Comparison of ENCODE assay signal across 1 cellular context in the genomic region with DNA sequence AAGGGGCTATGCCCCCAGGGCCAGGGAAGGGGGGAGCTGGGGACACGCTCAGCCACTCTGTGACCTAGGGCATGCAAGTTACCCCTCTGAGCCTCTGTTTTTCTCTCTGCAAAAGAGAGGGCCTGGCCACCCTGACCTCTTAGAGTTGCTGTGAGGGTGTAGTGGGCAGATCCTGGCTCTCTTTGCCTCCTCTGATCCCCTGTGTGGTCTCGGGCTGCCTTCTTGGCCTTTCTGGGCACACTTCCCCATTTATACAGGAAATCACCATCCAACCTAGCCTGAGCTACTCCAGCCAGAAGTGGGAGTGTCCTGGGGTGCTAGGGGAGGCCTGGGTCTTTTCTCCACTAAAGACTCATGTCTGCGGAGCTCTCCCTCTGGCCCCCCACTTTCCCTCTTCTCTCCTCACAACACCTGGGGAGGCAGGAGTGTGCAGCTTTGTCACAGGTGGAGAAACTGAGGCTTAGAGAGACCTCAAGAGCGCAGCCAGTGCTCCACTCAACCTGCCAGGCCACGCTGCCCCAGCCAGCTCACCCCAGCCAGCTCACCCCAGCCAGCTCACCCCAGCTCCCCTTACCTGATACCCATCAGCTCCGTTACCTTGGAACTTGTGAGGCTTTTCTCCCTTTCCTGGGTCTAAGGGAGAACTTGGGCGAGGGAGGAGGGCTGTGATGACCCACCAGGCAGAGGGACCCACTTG.
TF ChIP-seq lines count a peak whose summit lies in the region.

No MANE protein-coding gene starts in this region.

TF ChIP-seq in K562, 482 proteins besides CTCF, POLR2A, EP300 and RAD21 (continued from another document and continues in another):
- no peak for TF ChIP-seq JUN (IDR thresholded peaks at IDR 0.05; ENCODE audit: borderline replicate concordance, low read depth, low read length)
- TF ChIP-seq JUN (CRISPR knock-in tag; IDR thresholded peaks at IDR 0.05; ENCODE audit: borderline replicate concordance): 0 out of 2 replicates have a peak, but pooled peaks have one; percentile 46
- TF ChIP-seq ZFP36 (IDR thresholded peaks at IDR 0.05; ENCODE audit: low read depth, low read length, partially characterized antibody): peak; percentile 82
- 0 out of 2 replicates have a peak, but pooled peaks have one; percentile 36 for TF ChIP-seq HOXB6 (CRISPR knock-in tag; IDR thresholded peaks at IDR 0.05; ENCODE audit: borderline replicate concordance)
- TF ChIP-seq, protein P1, sequence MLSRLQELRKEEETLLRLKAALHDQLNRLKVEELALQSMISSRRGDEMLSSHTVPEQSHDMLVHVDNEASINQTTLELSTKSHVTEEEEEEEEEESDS (CRISPR knock-in tag; IDR thresholded peaks at IDR 0.05): no peak
- TF ChIP-seq, protein P2, sequence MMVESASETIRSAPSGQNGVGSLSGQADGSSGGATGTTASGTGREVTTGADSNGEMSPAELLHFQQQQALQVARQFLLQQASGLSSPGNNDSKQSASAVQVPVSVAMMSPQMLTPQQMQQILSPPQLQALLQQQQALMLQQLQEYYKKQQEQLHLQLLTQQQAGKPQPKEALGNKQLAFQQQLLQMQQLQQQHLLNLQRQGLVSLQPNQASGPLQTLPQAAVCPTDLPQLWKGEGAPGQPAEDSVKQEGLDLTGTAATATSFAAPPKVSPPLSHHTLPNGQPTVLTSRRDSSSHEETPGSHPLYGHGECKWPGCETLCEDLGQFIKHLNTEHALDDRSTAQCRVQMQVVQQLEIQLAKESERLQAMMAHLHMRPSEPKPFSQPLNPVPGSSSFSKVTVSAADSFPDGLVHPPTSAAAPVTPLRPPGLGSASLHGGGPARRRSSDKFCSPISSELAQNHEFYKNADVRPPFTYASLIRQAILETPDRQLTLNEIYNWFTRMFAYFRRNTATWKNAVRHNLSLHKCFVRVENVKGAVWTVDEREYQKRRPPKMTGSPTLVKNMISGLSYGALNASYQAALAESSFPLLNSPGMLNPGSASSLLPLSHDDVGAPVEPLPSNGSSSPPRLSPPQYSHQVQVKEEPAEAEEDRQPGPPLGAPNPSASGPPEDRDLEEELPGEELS (CRISPR knock-in tag; IDR thresholded peaks at IDR 0.05; ENCODE audit: borderline replicate concordance): no peak
- TF ChIP-seq SPI1 (IDR thresholded peaks at IDR 0.05; ENCODE audit: borderline replicate concordance, low read depth, low read length): peak; percentile 90
- peak; percentile 43 for TF ChIP-seq KDM5B (IDR thresholded peaks at IDR 0.05; ENCODE audit: insufficient replicate concordance, low read depth, low read length)
- TF ChIP-seq NONO (IDR thresholded peaks at IDR 0.05; ENCODE audit: low read depth in 2 of 2, low read length in 1 of 2): no peak
- TF ChIP-seq, protein P3, sequence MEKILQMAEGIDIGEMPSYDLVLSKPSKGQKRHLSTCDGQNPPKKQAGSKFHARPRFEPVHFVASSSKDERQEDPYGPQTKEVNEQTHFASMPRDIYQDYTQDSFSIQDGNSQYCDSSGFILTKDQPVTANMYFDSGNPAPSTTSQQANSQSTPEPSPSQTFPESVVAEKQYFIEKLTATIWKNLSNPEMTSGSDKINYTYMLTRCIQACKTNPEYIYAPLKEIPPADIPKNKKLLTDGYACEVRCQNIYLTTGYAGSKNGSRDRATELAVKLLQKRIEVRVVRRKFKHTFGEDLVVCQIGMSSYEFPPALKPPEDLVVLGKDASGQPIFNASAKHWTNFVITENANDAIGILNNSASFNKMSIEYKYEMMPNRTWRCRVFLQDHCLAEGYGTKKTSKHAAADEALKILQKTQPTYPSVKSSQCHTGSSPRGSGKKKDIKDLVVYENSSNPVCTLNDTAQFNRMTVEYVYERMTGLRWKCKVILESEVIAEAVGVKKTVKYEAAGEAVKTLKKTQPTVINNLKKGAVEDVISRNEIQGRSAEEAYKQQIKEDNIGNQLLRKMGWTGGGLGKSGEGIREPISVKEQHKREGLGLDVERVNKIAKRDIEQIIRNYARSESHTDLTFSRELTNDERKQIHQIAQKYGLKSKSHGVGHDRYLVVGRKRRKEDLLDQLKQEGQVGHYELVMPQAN (IDR thresholded peaks at IDR 0.05; ENCODE audit: borderline replicate concordance): no peak
- TF ChIP-seq ZBTB1 (CRISPR knock-in tag; IDR thresholded peaks at IDR 0.05; ENCODE audit: borderline replicate concordance, low read depth): 0 out of 2 replicates have a peak, but pooled peaks have one; percentile 72
- no peak for TF ChIP-seq L3MBTL2 (IDR thresholded peaks at IDR 0.05)
- TF ChIP-seq ZNF133 (CRISPR knock-in tag; IDR thresholded peaks at IDR 0.05): no peak
- no peak; the same call in 1 of the 2 replicates for TF ChIP-seq PHB (CRISPR knock-in tag; IDR thresholded peaks at IDR 0.05)
- TF ChIP-seq, protein P4, sequence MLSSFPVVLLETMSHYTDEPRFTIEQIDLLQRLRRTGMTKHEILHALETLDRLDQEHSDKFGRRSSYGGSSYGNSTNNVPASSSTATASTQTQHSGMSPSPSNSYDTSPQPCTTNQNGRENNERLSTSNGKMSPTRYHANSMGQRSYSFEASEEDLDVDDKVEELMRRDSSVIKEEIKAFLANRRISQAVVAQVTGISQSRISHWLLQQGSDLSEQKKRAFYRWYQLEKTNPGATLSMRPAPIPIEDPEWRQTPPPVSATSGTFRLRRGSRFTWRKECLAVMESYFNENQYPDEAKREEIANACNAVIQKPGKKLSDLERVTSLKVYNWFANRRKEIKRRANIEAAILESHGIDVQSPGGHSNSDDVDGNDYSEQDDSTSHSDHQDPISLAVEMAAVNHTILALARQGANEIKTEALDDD (IDR thresholded peaks at IDR 0.05): no peak
- TF ChIP-seq, protein P5, sequence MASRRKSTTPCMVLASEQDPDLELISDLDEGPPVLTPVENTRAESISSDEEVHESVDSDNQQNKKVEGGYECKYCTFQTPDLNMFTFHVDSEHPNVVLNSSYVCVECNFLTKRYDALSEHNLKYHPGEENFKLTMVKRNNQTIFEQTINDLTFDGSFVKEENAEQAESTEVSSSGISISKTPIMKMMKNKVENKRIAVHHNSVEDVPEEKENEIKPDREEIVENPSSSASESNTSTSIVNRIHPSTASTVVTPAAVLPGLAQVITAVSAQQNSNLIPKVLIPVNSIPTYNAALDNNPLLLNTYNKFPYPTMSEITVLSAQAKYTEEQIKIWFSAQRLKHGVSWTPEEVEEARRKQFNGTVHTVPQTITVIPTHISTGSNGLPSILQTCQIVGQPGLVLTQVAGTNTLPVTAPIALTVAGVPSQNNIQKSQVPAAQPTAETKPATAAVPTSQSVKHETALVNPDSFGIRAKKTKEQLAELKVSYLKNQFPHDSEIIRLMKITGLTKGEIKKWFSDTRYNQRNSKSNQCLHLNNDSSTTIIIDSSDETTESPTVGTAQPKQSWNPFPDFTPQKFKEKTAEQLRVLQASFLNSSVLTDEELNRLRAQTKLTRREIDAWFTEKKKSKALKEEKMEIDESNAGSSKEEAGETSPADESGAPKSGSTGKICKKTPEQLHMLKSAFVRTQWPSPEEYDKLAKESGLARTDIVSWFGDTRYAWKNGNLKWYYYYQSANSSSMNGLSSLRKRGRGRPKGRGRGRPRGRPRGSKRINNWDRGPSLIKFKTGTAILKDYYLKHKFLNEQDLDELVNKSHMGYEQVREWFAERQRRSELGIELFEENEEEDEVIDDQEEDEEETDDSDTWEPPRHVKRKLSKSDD (conservative IDR thresholded peaks at IDR 0.05; ENCODE audit: low read length): 0 out of 2 replicates have a peak, but pooled peaks have one; percentile 15
- no peak for TF ChIP-seq CBFA2T3 (IDR thresholded peaks at IDR 0.05)
- no peak for TF ChIP-seq NFE2 (IDR thresholded peaks at IDR 0.05; ENCODE audit: low read depth)
- TF ChIP-seq, protein P6, sequence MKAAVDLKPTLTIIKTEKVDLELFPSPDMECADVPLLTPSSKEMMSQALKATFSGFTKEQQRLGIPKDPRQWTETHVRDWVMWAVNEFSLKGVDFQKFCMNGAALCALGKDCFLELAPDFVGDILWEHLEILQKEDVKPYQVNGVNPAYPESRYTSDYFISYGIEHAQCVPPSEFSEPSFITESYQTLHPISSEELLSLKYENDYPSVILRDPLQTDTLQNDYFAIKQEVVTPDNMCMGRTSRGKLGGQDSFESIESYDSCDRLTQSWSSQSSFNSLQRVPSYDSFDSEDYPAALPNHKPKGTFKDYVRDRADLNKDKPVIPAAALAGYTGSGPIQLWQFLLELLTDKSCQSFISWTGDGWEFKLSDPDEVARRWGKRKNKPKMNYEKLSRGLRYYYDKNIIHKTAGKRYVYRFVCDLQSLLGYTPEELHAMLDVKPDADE (conservative IDR thresholded peaks at IDR 0.05; ENCODE audit: control insufficient read depth, low read depth, low read length): 0 out of 2 replicates have a peak, but pooled peaks have one; percentile 4
- no peak for TF ChIP-seq MTA2 (IDR thresholded peaks at IDR 0.05; ENCODE audit: low read depth)
- no peak for TF ChIP-seq NCOA1 (IDR thresholded peaks at IDR 0.05; ENCODE audit: low read depth)
- TF ChIP-seq ZSCAN32 (CRISPR knock-in tag; IDR thresholded peaks at IDR 0.05): no peak
- TF ChIP-seq, protein P7, sequence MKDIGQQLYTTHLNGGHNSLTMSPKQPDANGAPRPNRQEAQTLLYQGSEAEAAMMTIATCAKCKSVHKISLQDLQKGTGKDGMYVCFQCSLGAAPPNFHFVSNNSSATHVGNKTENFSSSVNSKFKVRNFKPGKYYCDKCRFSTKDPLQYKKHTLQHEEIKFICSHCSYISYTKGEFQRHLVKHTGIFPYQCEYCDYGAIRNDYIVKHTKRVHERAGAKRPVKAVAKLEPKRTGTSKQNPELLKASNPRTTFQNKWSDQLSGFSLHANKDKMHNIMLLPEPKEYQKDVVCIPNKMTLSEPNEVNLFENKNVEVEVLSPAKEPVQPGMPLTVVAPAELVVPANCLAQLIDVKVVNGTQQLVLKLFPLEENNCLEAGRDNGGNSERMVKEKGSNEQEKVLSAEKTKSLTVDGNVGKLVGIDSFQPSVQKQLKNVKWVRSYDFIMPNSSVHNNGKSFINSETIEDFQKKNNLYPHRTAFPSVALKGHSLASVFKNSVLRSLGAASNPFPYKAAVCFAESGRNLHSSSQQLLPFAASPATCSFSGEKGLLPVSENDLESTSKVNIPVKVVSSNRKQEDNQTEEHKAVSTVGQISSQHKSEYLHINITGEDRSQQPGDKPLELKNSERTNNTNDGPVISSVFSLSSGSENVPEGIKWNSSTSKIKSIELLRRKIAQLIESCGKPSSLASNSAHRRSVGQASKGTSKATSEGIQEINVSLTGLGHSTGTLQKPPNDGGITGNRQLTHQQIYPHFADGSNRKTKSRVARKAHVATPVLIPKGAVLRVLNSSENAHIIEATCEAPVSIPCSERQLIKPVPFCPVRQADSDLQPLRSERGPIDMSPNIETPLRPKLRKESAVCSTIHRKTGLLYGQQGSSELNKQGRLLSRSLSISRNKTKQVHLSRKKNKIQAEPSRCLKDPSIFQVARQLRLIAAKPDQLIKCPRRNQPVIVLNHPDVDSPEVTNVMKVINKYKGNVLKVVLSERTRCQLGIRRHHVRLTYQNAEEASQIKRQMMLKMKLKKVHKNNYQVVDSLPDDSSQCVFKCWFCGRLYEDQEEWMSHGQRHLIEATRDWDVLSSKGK (CRISPR knock-in tag; IDR thresholded peaks at IDR 0.05): no peak
- no peak for TF ChIP-seq PRPF4 (IDR thresholded peaks at IDR 0.05; ENCODE audit: insufficient read depth, low read depth, low read length, poor library complexity, severe bottlenecking)
- TF ChIP-seq CHD4 (IDR thresholded peaks at IDR 0.05; ENCODE audit: insufficient read depth, insufficient replicate concordance, low read depth, low read length, poor library complexity, severe bottlenecking): no peak
- TF ChIP-seq, protein P8, sequence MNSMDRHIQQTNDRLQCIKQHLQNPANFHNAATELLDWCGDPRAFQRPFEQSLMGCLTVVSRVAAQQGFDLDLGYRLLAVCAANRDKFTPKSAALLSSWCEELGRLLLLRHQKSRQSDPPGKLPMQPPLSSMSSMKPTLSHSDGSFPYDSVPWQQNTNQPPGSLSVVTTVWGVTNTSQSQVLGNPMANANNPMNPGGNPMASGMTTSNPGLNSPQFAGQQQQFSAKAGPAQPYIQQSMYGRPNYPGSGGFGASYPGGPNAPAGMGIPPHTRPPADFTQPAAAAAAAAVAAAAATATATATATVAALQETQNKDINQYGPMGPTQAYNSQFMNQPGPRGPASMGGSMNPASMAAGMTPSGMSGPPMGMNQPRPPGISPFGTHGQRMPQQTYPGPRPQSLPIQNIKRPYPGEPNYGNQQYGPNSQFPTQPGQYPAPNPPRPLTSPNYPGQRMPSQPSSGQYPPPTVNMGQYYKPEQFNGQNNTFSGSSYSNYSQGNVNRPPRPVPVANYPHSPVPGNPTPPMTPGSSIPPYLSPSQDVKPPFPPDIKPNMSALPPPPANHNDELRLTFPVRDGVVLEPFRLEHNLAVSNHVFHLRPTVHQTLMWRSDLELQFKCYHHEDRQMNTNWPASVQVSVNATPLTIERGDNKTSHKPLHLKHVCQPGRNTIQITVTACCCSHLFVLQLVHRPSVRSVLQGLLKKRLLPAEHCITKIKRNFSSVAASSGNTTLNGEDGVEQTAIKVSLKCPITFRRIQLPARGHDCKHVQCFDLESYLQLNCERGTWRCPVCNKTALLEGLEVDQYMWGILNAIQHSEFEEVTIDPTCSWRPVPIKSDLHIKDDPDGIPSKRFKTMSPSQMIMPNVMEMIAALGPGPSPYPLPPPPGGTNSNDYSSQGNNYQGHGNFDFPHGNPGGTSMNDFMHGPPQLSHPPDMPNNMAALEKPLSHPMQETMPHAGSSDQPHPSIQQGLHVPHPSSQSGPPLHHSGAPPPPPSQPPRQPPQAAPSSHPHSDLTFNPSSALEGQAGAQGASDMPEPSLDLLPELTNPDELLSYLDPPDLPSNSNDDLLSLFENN (IDR thresholded peaks at IDR 0.05; ENCODE audit: low read depth in 2 of 2, low read length in 2 of 2): no peak
- TF ChIP-seq NFRKB (IDR thresholded peaks at IDR 0.05; ENCODE audit: low read depth): no peak
- no peak for TF ChIP-seq NBN (IDR thresholded peaks at IDR 0.05; ENCODE audit: low read depth)
- TF ChIP-seq BCOR (IDR thresholded peaks at IDR 0.05): 0 out of 2 replicates have a peak, but pooled peaks have one; percentile 26
- TF ChIP-seq, protein P9, sequence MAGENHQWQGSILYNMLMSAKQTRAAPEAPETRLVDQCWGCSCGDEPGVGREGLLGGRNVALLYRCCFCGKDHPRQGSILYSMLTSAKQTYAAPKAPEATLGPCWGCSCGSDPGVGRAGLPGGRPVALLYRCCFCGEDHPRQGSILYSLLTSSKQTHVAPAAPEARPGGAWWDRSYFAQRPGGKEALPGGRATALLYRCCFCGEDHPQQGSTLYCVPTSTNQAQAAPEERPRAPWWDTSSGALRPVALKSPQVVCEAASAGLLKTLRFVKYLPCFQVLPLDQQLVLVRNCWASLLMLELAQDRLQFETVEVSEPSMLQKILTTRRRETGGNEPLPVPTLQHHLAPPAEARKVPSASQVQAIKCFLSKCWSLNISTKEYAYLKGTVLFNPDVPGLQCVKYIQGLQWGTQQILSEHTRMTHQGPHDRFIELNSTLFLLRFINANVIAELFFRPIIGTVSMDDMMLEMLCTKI (IDR thresholded peaks at IDR 0.05; ENCODE audit: partially characterized antibody): no peak
- TF ChIP-seq, protein P10, sequence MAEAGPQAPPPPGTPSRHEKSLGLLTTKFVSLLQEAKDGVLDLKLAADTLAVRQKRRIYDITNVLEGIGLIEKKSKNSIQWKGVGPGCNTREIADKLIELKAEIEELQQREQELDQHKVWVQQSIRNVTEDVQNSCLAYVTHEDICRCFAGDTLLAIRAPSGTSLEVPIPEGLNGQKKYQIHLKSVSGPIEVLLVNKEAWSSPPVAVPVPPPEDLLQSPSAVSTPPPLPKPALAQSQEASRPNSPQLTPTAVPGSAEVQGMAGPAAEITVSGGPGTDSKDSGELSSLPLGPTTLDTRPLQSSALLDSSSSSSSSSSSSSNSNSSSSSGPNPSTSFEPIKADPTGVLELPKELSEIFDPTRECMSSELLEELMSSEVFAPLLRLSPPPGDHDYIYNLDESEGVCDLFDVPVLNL (CRISPR knock-in tag; IDR thresholded peaks at IDR 0.05; ENCODE audit: low read depth): 0 out of 2 replicates have a peak, but pooled peaks have one; percentile 16
- TF ChIP-seq FUS (optimal IDR thresholded peaks at IDR 0.05; ENCODE audit: low read depth, low read length): no peak
- no peak for TF ChIP-seq SIRT6 (IDR thresholded peaks at IDR 0.05; ENCODE audit: low read depth, low read length)
- TF ChIP-seq BRD9 (IDR thresholded peaks at IDR 0.05; ENCODE audit: low read depth, partially characterized antibody): no peak
- TF ChIP-seq ZNF347 (CRISPR knock-in tag; IDR thresholded peaks at IDR 0.05; ENCODE audit: low read depth): no peak
- TF ChIP-seq RBFOX2 (IDR thresholded peaks at IDR 0.05; ENCODE audit: low read depth, low read length): 0 out of 2 replicates have a peak, but pooled peaks have one; percentile 18
